Comparison of ENCODE assay signal across 19 cellular contexts in the genomic region with DNA sequence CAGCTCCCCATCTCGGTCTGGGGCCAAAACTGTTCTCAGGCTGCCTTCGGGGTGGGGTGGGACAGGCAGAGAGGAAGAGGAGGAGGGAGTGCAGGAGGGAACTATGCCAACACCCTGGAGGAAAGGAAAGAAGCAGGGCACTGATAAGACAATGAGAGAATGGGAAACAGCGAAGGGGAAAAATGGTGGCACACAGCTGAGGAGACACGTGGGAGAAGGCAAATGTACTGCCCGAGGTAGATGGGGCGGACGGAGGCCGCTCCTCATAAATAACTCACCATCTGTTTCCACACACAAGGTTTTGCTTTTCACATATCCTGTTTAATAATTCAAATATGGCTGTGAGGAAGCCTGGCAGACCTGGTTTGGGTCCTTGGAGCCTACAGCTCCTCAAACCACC.
DNase-seq lines count a peak whose midpoint lies in the region; ATAC-seq and TF ChIP-seq lines count a peak whose summit lies in the region.
"Had no signal": no experiment of that assay in that cellular context is flagged by ENCODE, and none has a peak within 500 bp of the region (broad histone marks: within the 10 kb centered on the region; RNA-seq: fewer than 3 reads in every experiment).

No MANE protein-coding gene starts in this region.

- no peak overlapping the region for H2AK5ac ChIP-seq in neuronal stem cell (ENCODE audit: low read depth, low read length)

- H3K18ac ChIP-seq in neuronal stem cell (ENCODE audit: low read length), result no peak overlapping the region

- no peak overlapping the region for H4K8ac ChIP-seq in neuronal stem cell (ENCODE audit: low read depth, low read length)

- H3K9me3 ChIP-seq in neuronal stem cell (replicated peaks in 1 of 2; ENCODE audit: control insufficient read depth in 2 of 2, insufficient read depth in 1 of 2, low read depth in 1 of 2, low read length in 2 of 2), result peaks cover 0 to 6% of the 10 kb centered on the region in 2 donors
- H3K9me3 ChIP-seq: BE2C had no signal

- no CpG with 5 or more reads among the region's 8 CpGs for WGBS in neuronal stem cell (ENCODE audit: extremely low coverage in 2 of 2, insufficient read length in 2 of 2, insufficient replicate concordance in 1 of 2), 2 donors

- no peaks in the 10 kb centered on the region for H3K79me1 ChIP-seq in neuronal stem cell (ENCODE audit: low read depth, low read length)

- peak overlapping the region; percentile 65 for H3K27ac Mint-ChIP-seq in type B pancreatic cell
- H3K27ac Mint-ChIP-seq: CD8-positive, alpha-beta T cell; GM23338 had no signal

- no peaks in the 10 kb centered on the region for H3K27me3 Mint-ChIP-seq in type B pancreatic cell

- H3K36me3 ChIP-seq in neuronal stem cell (replicated peaks in 1 of 2; ENCODE audit: control insufficient read depth in 2 of 2, insufficient read depth in 2 of 2, low read length in 2 of 2), result peaks cover 0 to 66% of the 10 kb centered on the region in 2 donors

- no peak for ATAC-seq in HG02759 (IDR thresholded peaks at IDR 0.05; ENCODE audit: unreplicated experiment)
- ATAC-seq: CD8-positive, alpha-beta T cell; GM23338; HepG2; Panc1 had no signal

- no peak overlapping the region for H3K4me2 ChIP-seq in neuronal stem cell (ENCODE audit: insufficient read depth, low read length, poor library complexity, severe bottlenecking)
- H3K4me2 ChIP-seq: GM23338 had no signal

- H3K4me3 ChIP-seq in neuronal stem cell (ENCODE audit: low read length in 2 of 2), result no peak overlapping the region
- H3K4me3 ChIP-seq: GM23338 had no signal

- H3K4ac ChIP-seq in neuronal stem cell (ENCODE audit: low read length), result no peak overlapping the region

- no peaks in the 10 kb centered on the region for H3K4me1 ChIP-seq in neuronal stem cell (ENCODE audit: control insufficient read depth in 2 of 2, insufficient read depth in 1 of 2, low read depth in 1 of 2, low read length in 2 of 2)
- H3K4me1 ChIP-seq: BE2C had no signal

- peak overlapping the region; percentile 4 for H3K14ac ChIP-seq in neuronal stem cell (ENCODE audit: low read length)

- H3K4me1 Mint-ChIP-seq in type B pancreatic cell (ENCODE audit: unreplicated experiment), result peaks cover 16% of the 10 kb centered on the region

- H2BK120ac ChIP-seq in neuronal stem cell (ENCODE audit: low read depth, low read length), result no peak overlapping the region

- no peak overlapping the region for H2BK12ac ChIP-seq in neuronal stem cell (ENCODE audit: low read length)

- no peak overlapping the region for H3K23ac ChIP-seq in neuronal stem cell (ENCODE audit: low read depth, low read length, poor library complexity)

- H3K27me3 ChIP-seq in neuronal stem cell (ENCODE audit: control insufficient read depth in 3 of 3, insufficient read depth in 3 of 3, low read depth in 1 of 3, low read length in 3 of 3), result no peaks in the 10 kb centered on the region
- H3K27me3 ChIP-seq: BE2C had no signal

- no peak for TF ChIP-seq CTCF in type B pancreatic cell (conservative IDR thresholded peaks at IDR 0.05)

- no peak overlapping the region for H4K91ac ChIP-seq in neuronal stem cell (ENCODE audit: low read depth, low read length, poor library complexity)

- H2AFZ ChIP-seq in neuronal stem cell (ENCODE audit: low read length), result no peak overlapping the region
- H2AFZ ChIP-seq: GM23338 had no signal

- no peak overlapping the region for H3K4me3 Mint-ChIP-seq in type B pancreatic cell
- H3K4me3 Mint-ChIP-seq: CD8-positive, alpha-beta T cell; GM23338 had no signal

- no peak overlapping the region for H2BK5ac ChIP-seq in neuronal stem cell (ENCODE audit: low read length)

- H3K9ac ChIP-seq in neuronal stem cell (ENCODE audit: low read depth, low read length, poor library complexity), result no peak overlapping the region

- DNase-seq in DMS 273 (lab: John Stamatoyannopoulos, UW; ENCODE audit: unreplicated experiment) (peak; percentile 52), DMS 273 treated with DMSO at 0.1 percent for 48 hours (lab: John Stamatoyannopoulos, UW) (no peak), dermis blood vessel endothelial cell (peak; percentile 45), neuronal stem cell (ENCODE audit: low spot score) (no peak), type B pancreatic cell (ENCODE audit: extremely low spot score, unreplicated experiment) (no peak), nucleus accumbens (lab: John Stamatoyannopoulos, UW) (no peak), NCI-H2107 treated with DMSO at 0.1 percent for 48 hours (lab: John Stamatoyannopoulos, UW; ENCODE audit: unreplicated experiment) (no peak)
- DNase-seq: BE2C; CD8-positive, alpha-beta T cell; GDM1; KG1; NCI-H1417 treated with DMSO at 0.1 percent for 48 hours; NCI-H2029; NCI-H510A treated with DMSO at 0.1 percent for 48 hours had no signal

- H3K36me3 Mint-ChIP-seq in type B pancreatic cell, result peaks cover 32% of the 10 kb centered on the region

- no peak overlapping the region for H3K27ac ChIP-seq in neuronal stem cell (replicated peaks; ENCODE audit: low read length)
- H3K27ac ChIP-seq: 22Rv1 had no signal

- H3K9me3 Mint-ChIP-seq in type B pancreatic cell, result peaks cover 4% of the 10 kb centered on the region
- H3K9me3 Mint-ChIP-seq: CD8-positive, alpha-beta T cell; GM23338 had no signal

- H2BK15ac ChIP-seq in neuronal stem cell (ENCODE audit: low read length), result no peak overlapping the region

Comparison
In these comparisons a context has a peak if more than half of its experiments do, and no peak if none do; other contexts are left out.
1. DNase-seq: peak in DMS 273 (single experiment) and dermis blood vessel endothelial cell (single experiment); none in DMS 273 treated with DMSO at 0.1 percent for 48 hours (single experiment), neuronal stem cell (single experiment), type B pancreatic cell (single experiment), nucleus accumbens (0 of 56) and NCI-H2107 treated with DMSO at 0.1 percent for 48 hours (single experiment).